6 cellular contexts compared by ENCODE assay signal in genomic region chr7:75414186-75414585, GRCh38. TPM values are rescaled to one million over a fixed set of nuclear protein-coding genes. Genes with fewer than 3 reads are reported as not detected.
A peak's percentile ranks its signal among the peaks of the same experiment; 100 is the strongest.
DNase-seq lines count a peak whose midpoint lies in the region; ATAC-seq and TF ChIP-seq lines count a peak whose summit lies in the region.
"Not testable (repeated sequence)": the region's sequence is repeated elsewhere in the genome, so short reads cannot be mapped to it uniquely, and the experiment has no call there.

No MANE protein-coding gene starts in this region.

- not testable (repeated sequence) for H3K4me1 Mint-ChIP-seq in activated CD4-positive, alpha-beta T cell treated with anti-CD3 and anti-CD28 coated beads, Interleukin-2, amount 10 ng/mL, durations not matched to agents 24 days and 14 days; stimulated activated memory B cell treated with anti-CD40 and anti-IgM and Interleukin-4, amounts not matched to agents 10 μg/mL and 1 μg/mL and 100 μg/mL, for 72 hours

- H3K18ac ChIP-seq in IMR-90 (ENCODE audit: low read depth, low read length): not testable (repeated sequence)

- peaks cover 20% of the 10 kb centered on the region for H3K36me3 ChIP-seq in IMR-90 (ENCODE audit: control insufficient read depth, insufficient read depth, low read length)
- H3K36me3 ChIP-seq in brain microvascular endothelial cell (replicated peaks): not testable (repeated sequence)

- H3K4me1 ChIP-seq in IMR-90 (ENCODE audit: control insufficient read depth, insufficient read depth, low read length): not testable (repeated sequence)

- H3K27me3 ChIP-seq in IMR-90 (ENCODE audit: control insufficient read depth, insufficient read depth, low read length); brain microvascular endothelial cell (replicated peaks): not testable (repeated sequence)

- H3K4me3 Mint-ChIP-seq in activated CD4-positive, alpha-beta T cell treated with anti-CD3 and anti-CD28 coated beads, Interleukin-2, amount 10 ng/mL, durations not matched to agents 24 days and 14 days; stimulated activated memory B cell treated with anti-CD40 and anti-IgM and Interleukin-4, amounts not matched to agents 10 μg/mL and 1 μg/mL and 100 μg/mL, for 72 hours: not testable (repeated sequence)

- dilution Hi-C loops in IMR-90 (cut with HindIII; ENCODE audit: low sequenced_read_pairs, unreplicated experiment): not testable (repeated sequence)

- H3K14ac ChIP-seq in IMR-90 (replicated peaks; ENCODE audit: low read depth, low read length): not testable (repeated sequence)

- H3K4me2 ChIP-seq in IMR-90 (ENCODE audit: low read depth, low read length): not testable (repeated sequence)

- not testable (repeated sequence) for TF ChIP-seq CTCF in IMR-90 (conservative IDR thresholded peaks at IDR 0.05; ENCODE audit: low read depth, low read length); brain microvascular endothelial cell (IDR thresholded peaks at IDR 0.05; ENCODE audit: low read depth, low read length, missing control alignments)

- not testable (repeated sequence) for H2BK20ac ChIP-seq in IMR-90 (ENCODE audit: low read depth, low read length)

- DNase-seq in IMR-90: not testable (repeated sequence)
- peak; percentile 53 for DNase-seq in activated CD4-positive, alpha-beta T cell treated with anti-CD3 and anti-CD28 coated beads, Interleukin-2, amount 10 ng/mL, durations not matched to agents 24 days and 14 days
- peak; percentile 33 for DNase-seq in activated CD8-positive, alpha-beta memory T cell treated with anti-CD3 and anti-CD28 coated beads, Interleukin-2, amount 50 U/mL, for 48 hours
- peak; percentile 59 for DNase-seq in brain microvascular endothelial cell
- peak in 32 of 42 donors; percentile 6 to 80 (median 48) for DNase-seq in head of caudate nucleus

- not testable (repeated sequence) for H3K27me3 Mint-ChIP-seq in activated CD4-positive, alpha-beta T cell treated with anti-CD3 and anti-CD28 coated beads, Interleukin-2, amount 10 ng/mL, durations not matched to agents 24 days and 14 days; stimulated activated memory B cell treated with anti-CD40 and anti-IgM and Interleukin-4, amounts not matched to agents 10 μg/mL and 1 μg/mL and 100 μg/mL, for 72 hours

- not testable (repeated sequence) for H2BK5ac ChIP-seq in IMR-90 (ENCODE audit: low read depth, low read length, poor library complexity, severe bottlenecking)

- H3K36me3 Mint-ChIP-seq in activated CD4-positive, alpha-beta T cell treated with anti-CD3 and anti-CD28 coated beads, Interleukin-2, amount 10 ng/mL, durations not matched to agents 24 days and 14 days (ENCODE audit: low read depth): peaks cover 13% of the 10 kb centered on the region
- not testable (repeated sequence) for H3K36me3 Mint-ChIP-seq in stimulated activated memory B cell treated with anti-CD40 and anti-IgM and Interleukin-4, amounts not matched to agents 10 μg/mL and 1 μg/mL and 100 μg/mL, for 72 hours

- intact Hi-C loops in IMR-90 (cut with micrococcal nuclease); activated CD4-positive, alpha-beta T cell treated with anti-CD3 and anti-CD28 coated beads, Interleukin-2, amount 10 ng/mL, durations not matched to agents 24 days and 14 days (cut with micrococcal nuclease); head of caudate nucleus (cut with DNase I): not testable (repeated sequence)

- not testable (repeated sequence) for H3K9ac ChIP-seq in IMR-90 (ENCODE audit: low read depth, low read length)

- H2AFZ ChIP-seq in IMR-90 (replicated peaks; ENCODE audit: low read length, poor library complexity): not testable (repeated sequence)

- WGBS in IMR-90 (ENCODE audit: extremely low coverage in 2 of 2, insufficient read length in 1 of 2), 2 experiments: no CpG with 5 or more reads among the region's 5 CpGs

- not testable (repeated sequence) for H3K56ac ChIP-seq in IMR-90 (ENCODE audit: extremely low read depth, insufficient read depth, low read length)

- H2BK15ac ChIP-seq in IMR-90 (ENCODE audit: low read depth, low read length): not testable (repeated sequence)

- not testable (repeated sequence) for H3K9me1 ChIP-seq in IMR-90 (ENCODE audit: insufficient read depth, low read length)

- not testable (repeated sequence) for H4K8ac ChIP-seq in IMR-90 (ENCODE audit: low read depth in 2 of 2, low read length in 2 of 2)

- in situ Hi-C loops in IMR-90 (cut with MboI; ENCODE audit: low sequenced_read_pairs); brain microvascular endothelial cell (cut with HindIII; ENCODE audit: low pct_ligation_motif_present, low sequenced_read_pairs): not testable (repeated sequence)

- peak; percentile 63 for ATAC-seq in IMR-90 (ENCODE audit: low read depth)
- peak; percentile 18 for ATAC-seq in stimulated activated memory B cell treated with anti-CD40 and anti-IgM and Interleukin-4, amounts not matched to agents 10 μg/mL and 1 μg/mL and 100 μg/mL, for 72 hours

- not testable (repeated sequence) for H2BK120ac ChIP-seq in IMR-90 (ENCODE audit: low read depth, low read length)

- CTCF ChIA-PET in IMR-90 (lab: Yijun Ruan, JAX): not testable (repeated sequence)

- not testable (repeated sequence) for H4K5ac ChIP-seq in IMR-90 (ENCODE audit: low read depth, low read length)

- H3K4me3 ChIP-seq in IMR-90 (ENCODE audit: insufficient read depth, low read depth, low read length); brain microvascular endothelial cell (ENCODE audit: low read depth, low read length): not testable (repeated sequence)

- POLR2A ChIA-PET in IMR-90 (lab: Charles Lee; ENCODE audit: unreplicated experiment): not testable (repeated sequence)

- not testable (repeated sequence) for H2AK9ac ChIP-seq in IMR-90 (replicated peaks; ENCODE audit: low read depth, low read length, poor library complexity)

- not testable (repeated sequence) for H3K4ac ChIP-seq in IMR-90 (ENCODE audit: low read depth, low read length)

- H2AK5ac ChIP-seq in IMR-90 (ENCODE audit: low read depth, low read length): not testable (repeated sequence)

- not testable (repeated sequence) for H4K20me1 ChIP-seq in IMR-90 (ENCODE audit: insufficient read depth, low read length)

- not testable (repeated sequence) for H3K9me3 ChIP-seq in IMR-90 (ENCODE audit: control insufficient read depth, insufficient read depth, low read length)

- H3K27ac ChIP-seq in IMR-90 (ENCODE audit: insufficient read depth, low read length); brain microvascular endothelial cell: not testable (repeated sequence)

- not testable (repeated sequence) for H3K79me1 ChIP-seq in IMR-90 (ENCODE audit: low read depth in 1 of 2, low read length in 2 of 2)

- not testable (repeated sequence) for H3K9me3 Mint-ChIP-seq in activated CD4-positive, alpha-beta T cell treated with anti-CD3 and anti-CD28 coated beads, Interleukin-2, amount 10 ng/mL, durations not matched to agents 24 days and 14 days; stimulated activated memory B cell treated with anti-CD40 and anti-IgM and Interleukin-4, amounts not matched to agents 10 μg/mL and 1 μg/mL and 100 μg/mL, for 72 hours

- not testable (repeated sequence) for TF ChIP-seq POLR2A in IMR-90 (IDR thresholded peaks at IDR 0.05; ENCODE audit: low read depth, low read length)

- not testable (repeated sequence) for H3K23ac ChIP-seq in IMR-90 (ENCODE audit: low read depth, low read length)

- not testable (repeated sequence) for H4K91ac ChIP-seq in IMR-90 (ENCODE audit: insufficient read depth, low read depth, low read length)

- not testable (repeated sequence) for BruUV-seq in IMR-90 (replicated peaks; lab: Mats Ljungman, UMichigan)

- H3K27ac Mint-ChIP-seq in activated CD4-positive, alpha-beta T cell treated with anti-CD3 and anti-CD28 coated beads, Interleukin-2, amount 10 ng/mL, durations not matched to agents 24 days and 14 days; stimulated activated memory B cell treated with anti-CD40 and anti-IgM and Interleukin-4, amounts not matched to agents 10 μg/mL and 1 μg/mL and 100 μg/mL, for 72 hours: not testable (repeated sequence)

- TF ChIP-seq RAD21 in IMR-90 (IDR thresholded peaks at IDR 0.05; ENCODE audit: low read length): not testable (repeated sequence)

RNA-seq across cellular contexts. Expression of gene TRIM73, which starts 18.8 kb away (rescaled TPM):
- total RNA-seq in IMR-90 (2012; rRNA removed): 0.18 and 0.28 TPM in 2 replicates
- polyA plus RNA-seq in IMR-90 (2012; rRNA removed): 0.72 and 0.84 TPM in 2 replicates
- polyA plus RNA-seq in IMR-90 (2012; cell fraction: cytosol; rRNA removed): 0.03 and 0.15 TPM in 2 replicates
- 8.0 and 10.1 TPM in 2 replicates for polyA plus RNA-seq in IMR-90 (2012; cell fraction: nucleus; rRNA removed; ENCODE audit: low replicate concordance)
- 3.8 and 5.8 TPM in 2 replicates for total RNA-seq in activated CD4-positive, alpha-beta T cell treated with anti-CD3 and anti-CD28 coated beads, Interleukin-2, amount 10 ng/mL, durations not matched to agents 24 days and 14 days
